Comparison of ENCODE assay signal across 14 cellular contexts in the genomic region with DNA sequence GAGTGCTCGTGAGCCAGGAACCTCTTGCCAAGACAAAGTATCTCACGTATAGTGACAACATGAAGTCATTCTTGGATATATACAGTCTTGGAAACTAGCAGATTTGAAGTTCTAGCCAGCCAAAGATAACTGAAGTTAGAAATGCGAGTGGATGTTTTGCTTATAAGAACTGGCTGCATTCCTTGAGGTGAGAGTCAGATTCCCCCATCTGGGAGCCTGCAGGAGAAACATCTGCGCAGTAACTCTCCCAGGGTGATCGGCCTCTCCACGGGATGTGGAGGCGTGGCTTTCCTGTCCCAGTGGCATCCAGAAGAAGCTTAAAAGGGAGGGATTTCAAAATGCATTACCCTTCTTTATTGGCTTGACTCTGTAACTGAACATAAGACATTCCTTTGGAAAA.
DNase-seq lines count a peak whose midpoint lies in the region; ATAC-seq and TF ChIP-seq lines count a peak whose summit lies in the region.
"Had no signal": no experiment of that assay in that cellular context is flagged by ENCODE, and none has a peak within 500 bp of the region (broad histone marks: within the 10 kb centered on the region; RNA-seq: fewer than 3 reads in every experiment).

No MANE protein-coding gene starts in this region.

- peak overlapping the region; percentile 38; the same call in 1 of the 2 replicates for H3K4me3 ChIP-seq in HUES6 (ENCODE audit: low read depth, low read length)
- H3K4me3 ChIP-seq in iPS-18a (ENCODE audit: low read length) = peak overlapping the region; percentile 31
- no peak overlapping the region for H3K4me3 ChIP-seq in sigmoid colon

- no peak overlapping the region for H3K9ac ChIP-seq in HUES6 (ENCODE audit: low read length)
- no peak overlapping the region for H3K9ac ChIP-seq in iPS-18a (ENCODE audit: low read length)

- no peak for ATAC-seq in GM21367 (IDR thresholded peaks at IDR 0.05; ENCODE audit: unreplicated experiment)
- ATAC-seq: activated CD8-positive, alpha-beta memory T cell treated with anti-CD3 and anti-CD28 coated beads, Interleukin-2, amount 10 ng/mL, durations not matched to agents 7 days and 5 days had no signal

- no peak for TF ChIP-seq POLR2A in sigmoid colon (IDR thresholded peaks at IDR 0.05)

- H3K9me3 ChIP-seq in HUES6 (ENCODE audit: control insufficient read depth, insufficient read depth, low read depth, low read length) (no peaks in the 10 kb centered on the region), iPS-18a (ENCODE audit: control insufficient read depth, low read depth, low read length) (no peaks in the 10 kb centered on the region), sigmoid colon (no peaks in the 10 kb centered on the region)

- WGBS in sigmoid colon, 2 donors = 42 to 60% methylated on average over 7 of the region's 7 CpGs

- no peak overlapping the region for H3K27ac ChIP-seq in HUES6 (ENCODE audit: low read depth, low read length)
- H3K27ac ChIP-seq in iPS-18a (ENCODE audit: low read length) = no peak overlapping the region
- peak overlapping the region in 1 of 4 donors; percentile 31 for H3K27ac ChIP-seq in sigmoid colon

- DNase-seq in brain pericyte (ENCODE audit: low read depth, low spot score) (peak; percentile 80), pons (ENCODE audit: low spot score) (peak; percentile 18), sigmoid colon (no peak), middle frontal gyrus (ENCODE audit: extremely low spot score, low spot score) (no peak), SHP77 (lab: John Stamatoyannopoulos, UW) (no peak)
- DNase-seq: activated B cell treated with CpG ODN at 0.5 μM for 24 hours; activated CD8-positive, alpha-beta memory T cell treated with anti-CD3 and anti-CD28 coated beads, Interleukin-2, amount 10 ng/mL, durations not matched to agents 7 days and 5 days; activated naive CD4-positive, alpha-beta T cell treated with Interleukin-2 at 50 U/mL for 16 hours; hippocampal formation; KG1; NCI-H1417 had no signal

- H3K36me3 ChIP-seq in HUES6 (ENCODE audit: control insufficient read depth, insufficient read depth, low read length) (no peaks in the 10 kb centered on the region), iPS-18a (ENCODE audit: control insufficient read depth, low read depth, low read length) (no peaks in the 10 kb centered on the region), sigmoid colon (no peaks in the 10 kb centered on the region)

- intact Hi-C loops in sigmoid colon (cut with DNase I) = no loop called here

- no peak for TF ChIP-seq EP300 in sigmoid colon (IDR thresholded peaks at IDR 0.05)

- H3K4me1 ChIP-seq in HUES6 (ENCODE audit: control insufficient read depth, insufficient read depth, low read length) (peaks cover 25% of the 10 kb centered on the region), iPS-18a (ENCODE audit: control insufficient read depth, low read depth, low read length) (peaks cover 22% of the 10 kb centered on the region), sigmoid colon (peaks cover 0 to 22% (median 14%) of the 10 kb centered on the region in 4 donors)

- no peak for TF ChIP-seq CTCF in sigmoid colon (IDR thresholded peaks at IDR 0.05)

- H3K27me3 ChIP-seq in HUES6 (ENCODE audit: control insufficient read depth, insufficient read depth, low read length) (no peaks in the 10 kb centered on the region), iPS-18a (ENCODE audit: control insufficient read depth, insufficient read depth, low read length) (no peaks in the 10 kb centered on the region), sigmoid colon (no peaks in the 10 kb centered on the region)

Comparison
In these comparisons a context has a peak if more than half of its experiments do, and no peak if none do; other contexts are left out.
1. H3K4me3 ChIP-seq: peak in HUES6 (single experiment) and iPS-18a (single experiment); none in sigmoid colon (0 of 4).
2. DNase-seq: peak in brain pericyte (single experiment) and pons (single experiment); none in sigmoid colon (single experiment), middle frontal gyrus (single experiment) and SHP77 (0 of 2).